20 cellular contexts compared by ENCODE assay signal in the genomic region with DNA sequence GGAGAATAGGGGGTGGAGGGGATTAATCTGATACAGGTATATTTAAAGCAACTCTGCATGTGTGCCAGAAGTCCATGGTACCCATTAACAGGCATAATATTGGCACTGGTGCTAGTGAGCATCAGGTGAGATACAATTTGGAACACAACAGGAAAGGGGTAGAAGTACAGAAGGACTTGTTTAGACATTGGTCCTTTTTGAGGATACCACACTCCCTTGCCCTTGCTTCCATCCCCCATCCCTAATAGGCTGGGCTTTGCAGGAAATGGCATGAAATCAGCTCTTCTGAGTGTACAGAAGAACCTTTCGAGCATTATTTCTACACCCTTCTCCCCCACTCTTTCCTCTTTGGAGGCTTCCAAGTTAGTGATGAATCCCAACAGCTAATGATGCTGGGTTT. TPM values are rescaled to one million over a fixed set of nuclear protein-coding genes. Genes with fewer than 3 reads are reported as not detected.
A peak's percentile ranks its signal among the peaks of the same experiment; 100 is the strongest.
DNase-seq lines count a peak whose midpoint lies in the region; ATAC-seq lines count a peak whose summit lies in the region.
"Had no signal": no experiment of that assay in that cellular context is flagged by ENCODE, and none has a peak within 500 bp of the region (broad histone marks: within the 10 kb centered on the region; RNA-seq: fewer than 3 reads in every experiment).

No MANE protein-coding gene starts in this region.

- WGBS in GM23248 (ENCODE audit: low coverage in 1 of 2, low lambda C conversion rate in 2 of 2, missing lambda C conversion rate in 2 of 2), 2 experiments = 86 to 100% methylated on average over 1 of the region's 1 CpG

- no peaks in the 10 kb centered on the region for H3K4me1 ChIP-seq in GM23248 (ENCODE audit: insufficient read depth)

- H3K4me3 ChIP-seq in GM23248 = no peak overlapping the region
- H3K4me3 ChIP-seq: hepatocyte, pancreas had no signal

- no peaks in the 10 kb centered on the region for H3K9me3 ChIP-seq in GM23248 (ENCODE audit: low read depth)
- H3K9me3 ChIP-seq: pancreas had no signal

- in situ Hi-C loops in GM23248 (cut with MboI) = no loop called here

- H3K27ac ChIP-seq in GM23248 = no peak overlapping the region; the same call in 1 of the 2 replicates
- H3K27ac ChIP-seq: hepatocyte, pancreas had no signal

- no peaks in the 10 kb centered on the region for H3K9me2 ChIP-seq in GM23248 (ENCODE audit: insufficient read depth)

- H3K9me3 Mint-ChIP-seq in activated naive CD8-positive, alpha-beta T cell treated with anti-CD3 and anti-CD28 coated beads, Interleukin-2, amount 10 ng/mL, durations not matched to agents 7 days and 5 days = no peaks in the 10 kb centered on the region
- H3K9me3 Mint-ChIP-seq in stimulated activated effector memory CD8-positive, alpha-beta T cell treated with anti-CD3 and anti-CD28 coated beads, Interleukin-12 subunit alpha, Interleukin-12 subunit beta, amount 100 ng/mL, for 72 hours = no peaks in the 10 kb centered on the region
- H3K9me3 Mint-ChIP-seq: CD4-positive, alpha-beta T cell had no signal

- intact Hi-C loops in left ventricle myocardium superior (cut with micrococcal nuclease) (no loop called here), left cardiac atrium (cut with DNase I) (no loop called here)

- no peak overlapping the region for H2AFZ ChIP-seq in GM23248
- H2AFZ ChIP-seq: hepatocyte had no signal

- DNase-seq in left ventricle myocardium superior (no peak), left cardiac atrium (no peak), GM23248 (no peak)
- DNase-seq in activated naive CD8-positive, alpha-beta T cell treated with anti-CD3 and anti-CD28 coated beads, Interleukin-2, amount 10 ng/mL, durations not matched to agents 7 days and 5 days = no peak
- DNase-seq in stimulated activated effector memory CD8-positive, alpha-beta T cell treated with anti-CD3 and anti-CD28 coated beads, Interleukin-12 subunit alpha, Interleukin-12 subunit beta, amount 100 ng/mL, for 72 hours (ENCODE audit: low spot score in 2 of 2) = no peak
- no peak for DNase-seq in stimulated activated CD4-positive, alpha-beta T cell treated with anti-CD3 and anti-CD28 coated beads, Interleukin-2, amount 100 ng/mL, for 24 hours
- DNase-seq: CD4-positive, alpha-beta T cell; GOT3; islet precursor cell; mammary epithelial cell; NCI-H774; pancreas; stimulated activated CD4-positive, alpha-beta T cell treated with anti-CD3 and anti-CD28 coated beads, Interleukin-1b, Interleukin-23, amount 100 ng/mL, for 48 hours; T-helper 9 cell had no signal

- no peaks in the 10 kb centered on the region for H3K27me3 ChIP-seq in GM23248 (replicated peaks; ENCODE audit: insufficient read depth)
- H3K27me3 ChIP-seq: hepatocyte, pancreas had no signal

- H3K79me2 ChIP-seq in GM23248 (ENCODE audit: insufficient read depth) = peaks cover 98% of the 10 kb centered on the region

- H4K20me1 ChIP-seq in GM23248 (ENCODE audit: insufficient read depth) = no peaks in the 10 kb centered on the region

- no peak overlapping the region for H3K4me2 ChIP-seq in GM23248 (ENCODE audit: unreplicated experiment)
- H3K4me2 ChIP-seq: hepatocyte had no signal

- peaks cover 74% of the 10 kb centered on the region for H3F3A ChIP-seq in GM23248 (ENCODE audit: insufficient read depth)

- H3K4me1 Mint-ChIP-seq in activated naive CD8-positive, alpha-beta T cell treated with anti-CD3 and anti-CD28 coated beads, Interleukin-2, amount 10 ng/mL, durations not matched to agents 7 days and 5 days = peaks cover 23% of the 10 kb centered on the region
- peaks cover 40% of the 10 kb centered on the region for H3K4me1 Mint-ChIP-seq in stimulated activated effector memory CD8-positive, alpha-beta T cell treated with anti-CD3 and anti-CD28 coated beads, Interleukin-12 subunit alpha, Interleukin-12 subunit beta, amount 100 ng/mL, for 72 hours

- ATAC-seq in left ventricle myocardium superior = peak; percentile 16
- no peak for ATAC-seq in left cardiac atrium
- ATAC-seq in activated naive CD8-positive, alpha-beta T cell treated with anti-CD3 and anti-CD28 coated beads, Interleukin-2, amount 10 ng/mL, durations not matched to agents 7 days and 5 days (ENCODE audit: low read depth) = no peak
- no peak for ATAC-seq in stimulated activated effector memory CD8-positive, alpha-beta T cell treated with anti-CD3 and anti-CD28 coated beads, Interleukin-12 subunit alpha, Interleukin-12 subunit beta, amount 100 ng/mL, for 72 hours
- ATAC-seq: activated CD4-positive, CD25-positive, alpha-beta regulatory T cell treated with anti-CD3 and anti-CD28 coated beads, Interleukin-2, amount 50 U/mL, for 24 hours; Panc1; pancreas had no signal

- POLR2A ChIA-PET in activated naive CD8-positive, alpha-beta T cell treated with anti-CD3 and anti-CD28 coated beads, Interleukin-2, amount 10 ng/mL, durations not matched to agents 7 days and 5 days (lab: Charles Lee) = interaction anchor here (0.7 kb wide), 1 partner anchor 10 kb away, joined by 5 read pairs; no protein-coding TSS in a partner anchor

- peaks cover 37% of the 10 kb centered on the region for H3K36me3 Mint-ChIP-seq in activated naive CD8-positive, alpha-beta T cell treated with anti-CD3 and anti-CD28 coated beads, Interleukin-2, amount 10 ng/mL, durations not matched to agents 7 days and 5 days
- H3K36me3 Mint-ChIP-seq in stimulated activated effector memory CD8-positive, alpha-beta T cell treated with anti-CD3 and anti-CD28 coated beads, Interleukin-12 subunit alpha, Interleukin-12 subunit beta, amount 100 ng/mL, for 72 hours = peaks cover 100% of the 10 kb centered on the region

- H3K36me3 ChIP-seq in GM23248 (ENCODE audit: low read depth) = peaks cover 91% of the 10 kb centered on the region

- H3K4me3 Mint-ChIP-seq in activated naive CD8-positive, alpha-beta T cell treated with anti-CD3 and anti-CD28 coated beads, Interleukin-2, amount 10 ng/mL, durations not matched to agents 7 days and 5 days = no peak overlapping the region
- H3K4me3 Mint-ChIP-seq in stimulated activated effector memory CD8-positive, alpha-beta T cell treated with anti-CD3 and anti-CD28 coated beads, Interleukin-12 subunit alpha, Interleukin-12 subunit beta, amount 100 ng/mL, for 72 hours = no peak overlapping the region
- H3K4me3 Mint-ChIP-seq: CD4-positive, alpha-beta T cell had no signal

- H3K27ac Mint-ChIP-seq in activated naive CD8-positive, alpha-beta T cell treated with anti-CD3 and anti-CD28 coated beads, Interleukin-2, amount 10 ng/mL, durations not matched to agents 7 days and 5 days = peak overlapping the region; percentile 17
- H3K27ac Mint-ChIP-seq in stimulated activated effector memory CD8-positive, alpha-beta T cell treated with anti-CD3 and anti-CD28 coated beads, Interleukin-12 subunit alpha, Interleukin-12 subunit beta, amount 100 ng/mL, for 72 hours = peak overlapping the region; percentile 20
- H3K27ac Mint-ChIP-seq: CD4-positive, alpha-beta T cell had no signal

- H3K9ac ChIP-seq in GM23248 = no peak overlapping the region

- H3K27me3 Mint-ChIP-seq in activated naive CD8-positive, alpha-beta T cell treated with anti-CD3 and anti-CD28 coated beads, Interleukin-2, amount 10 ng/mL, durations not matched to agents 7 days and 5 days = no peaks in the 10 kb centered on the region
- H3K27me3 Mint-ChIP-seq: CD4-positive, alpha-beta T cell had no signal

RNA-seq across cellular contexts. Expression of gene PCBP2, which starts 16.4 kb away (rescaled TPM):
- 557 TPM for total RNA-seq in left ventricle myocardium superior
- 100 to 1,000 TPM; 504 to 545 TPM for total RNA-seq in left cardiac atrium
- 100 to 1,000 TPM; 824 to 837 TPM for total RNA-seq in activated naive CD8-positive, alpha-beta T cell treated with anti-CD3 and anti-CD28 coated beads, Interleukin-2, amount 10 ng/mL, durations not matched to agents 7 days and 5 days
- 143 TPM in 2 replicates for total RNA-seq in GM23248 (2014; rRNA removed; shearing (Covaris generic))
- 94.3 and 100 TPM in 2 replicates for polyA plus RNA-seq in GM23248 (2016; fragmentation: Nextera tagmentation; extraction: Ambion mirVana)

RNA-seq across cellular contexts. Expression of gene PRR13, which starts 26.8 kb away (rescaled TPM):
- total RNA-seq in left ventricle myocardium superior (56.1 TPM), left cardiac atrium (10 to 100 TPM; 73.5 to 90.2 TPM)
- 100 to 1,000 TPM; 218 to 231 TPM for total RNA-seq in activated naive CD8-positive, alpha-beta T cell treated with anti-CD3 and anti-CD28 coated beads, Interleukin-2, amount 10 ng/mL, durations not matched to agents 7 days and 5 days
- total RNA-seq in GM23248 (2014; rRNA removed; shearing (Covaris generic)) = 35.3 and 42.4 TPM in 2 replicates
- polyA plus RNA-seq in GM23248 (2016; fragmentation: Nextera tagmentation; extraction: Ambion mirVana) = 217 and 221 TPM in 2 replicates

RNA-seq across cellular contexts. Expression of gene MAP3K12, which starts 31.0 kb away (rescaled TPM):
- 4.2 TPM for total RNA-seq in left ventricle myocardium superior
- total RNA-seq in left cardiac atrium = 1 to 10 TPM; 9.1 to 9.7 TPM
- total RNA-seq in activated naive CD8-positive, alpha-beta T cell treated with anti-CD3 and anti-CD28 coated beads, Interleukin-2, amount 10 ng/mL, durations not matched to agents 7 days and 5 days = 10 to 100 TPM; 24.6 to 30.0 TPM
- total RNA-seq in GM23248 (2014; rRNA removed; shearing (Covaris generic)) = 36.5 and 37.4 TPM in 2 replicates
- 8.7 and 10.4 TPM in 2 replicates for polyA plus RNA-seq in GM23248 (2016; fragmentation: Nextera tagmentation; extraction: Ambion mirVana)

RNA-seq across cellular contexts. Expression of gene TARBP2, which starts 32.8 kb away (rescaled TPM):
- total RNA-seq in left ventricle myocardium superior (10.1 TPM), left cardiac atrium (10 to 100 TPM; 12.5 to 15.3 TPM)
- 10 to 100 TPM; 32.3 to 34.9 TPM for total RNA-seq in activated naive CD8-positive, alpha-beta T cell treated with anti-CD3 and anti-CD28 coated beads, Interleukin-2, amount 10 ng/mL, durations not matched to agents 7 days and 5 days
- total RNA-seq in GM23248 (2014; rRNA removed; shearing (Covaris generic)) = 40.1 and 54.1 TPM in 2 replicates
- polyA plus RNA-seq in GM23248 (2016; fragmentation: Nextera tagmentation; extraction: Ambion mirVana) = 32.1 and 36.0 TPM in 2 replicates

RNA-seq across cellular contexts. Expression of gene NPFF, which starts 39.0 kb away (rescaled TPM):
- total RNA-seq in left ventricle myocardium superior (not detected), left cardiac atrium (not detected)
- not detected for total RNA-seq in activated naive CD8-positive, alpha-beta T cell treated with anti-CD3 and anti-CD28 coated beads, Interleukin-2, amount 10 ng/mL, durations not matched to agents 7 days and 5 days
- total RNA-seq in GM23248 (2014; rRNA removed; shearing (Covaris generic)) = not detected in 2 replicates
- polyA plus RNA-seq in GM23248 (2016; fragmentation: Nextera tagmentation; extraction: Ambion mirVana) = not detected in 2 replicates
- total RNA-seq: CD4-positive, alpha-beta T cell; hepatocyte; mammary epithelial cell; pancreas; SK-MEL-5; subcutaneous adipose tissue; urinary bladder had no signal
- polyA plus RNA-seq: mammary epithelial cell, urinary bladder had no signal
